Comparison of ENCODE assay signal across 20 cellular contexts in the genomic region with DNA sequence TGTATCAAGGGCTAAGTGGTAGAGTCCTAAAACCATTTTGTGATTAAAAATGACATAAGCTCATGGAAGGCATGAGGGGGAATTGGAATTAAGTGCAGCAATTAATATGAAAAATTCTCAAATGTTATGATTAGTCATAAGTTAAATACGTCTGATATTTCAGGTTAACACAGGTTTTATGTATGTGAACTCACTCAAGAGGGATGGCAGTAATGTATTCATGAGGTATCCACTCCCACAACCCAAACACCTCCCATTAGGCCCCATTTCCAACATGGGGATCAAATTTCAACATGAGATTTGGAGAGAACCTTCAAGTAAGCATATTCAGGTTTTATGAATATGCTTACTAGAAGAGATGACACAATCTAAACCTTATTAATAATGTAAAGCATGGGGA.
"Had no signal": no experiment of that assay in that cellular context is flagged by ENCODE, and none has a peak within 500 bp of the region (broad histone marks: within the 10 kb centered on the region; RNA-seq: fewer than 3 reads in every experiment).

No MANE protein-coding gene starts in this region.

- DNase-seq: activated CD4-positive, alpha-beta T cell treated with anti-CD3 and anti-CD28 coated beads, Interleukin-2, amount 10 ng/mL, durations not matched to agents 7 days and 5 days; activated CD8-positive, alpha-beta memory T cell treated with anti-CD3 and anti-CD28 coated beads, Interleukin-2, amount 50 U/mL, for 48 hours; activated CD8-positive, alpha-beta T cell treated with anti-CD3 and anti-CD28 coated beads, Interleukin-2, amount 10 ng/mL, durations not matched to agents 7 days and 5 days; activated gamma-delta T cell treated with Interleukin-2 at 50 U/mL for 16 hours; amniotic stem cell; dorsolateral prefrontal cortex; endodermal cell; erythroblast; left ventricle myocardium inferior; mammary epithelial cell; midbrain; occipital lobe; retina; stimulated activated naive CD4-positive, alpha-beta T cell treated with Interleukin-2 at 50 U/mL for 16 hours; T-helper 1 cell; T1000; thyroid gland had no signal

- H3K4me3 Mint-ChIP-seq: activated CD4-positive, alpha-beta T cell treated with anti-CD3 and anti-CD28 coated beads, Interleukin-2, amount 10 ng/mL, durations not matched to agents 7 days and 5 days; activated CD8-positive, alpha-beta T cell treated with anti-CD3 and anti-CD28 coated beads, Interleukin-2, amount 10 ng/mL, durations not matched to agents 7 days and 5 days; endodermal cell had no signal

- H3K27me3 ChIP-seq: cardiac muscle cell, dorsolateral prefrontal cortex, thyroid gland had no signal

- H3K27me3 Mint-ChIP-seq: activated CD4-positive, alpha-beta T cell treated with anti-CD3 and anti-CD28 coated beads, Interleukin-2, amount 10 ng/mL, durations not matched to agents 7 days and 5 days had no signal

- H3K27ac Mint-ChIP-seq: activated CD8-positive, alpha-beta T cell treated with anti-CD3 and anti-CD28 coated beads, Interleukin-2, amount 10 ng/mL, durations not matched to agents 7 days and 5 days; endodermal cell had no signal

- H3K36me3 ChIP-seq: cardiac muscle cell, left ventricle myocardium inferior, thyroid gland had no signal

- H3K4me1 ChIP-seq: thyroid gland had no signal

- ATAC-seq: activated CD4-positive, CD25-positive, alpha-beta regulatory T cell treated with anti-CD3 and anti-CD28 coated beads, Interleukin-2, amount 50 U/mL, for 24 hours; activated CD8-positive, alpha-beta T cell treated with anti-CD3 and anti-CD28 coated beads, Interleukin-2, amount 10 ng/mL, durations not matched to agents 7 days and 5 days; activated naive CD4-positive, alpha-beta T cell treated with anti-CD3 and anti-CD28 coated beads, Interleukin-2, amount 50 U/mL, for 72 hours had no signal

- H3K4me3 ChIP-seq: cardiac muscle cell, dorsolateral prefrontal cortex, left ventricle myocardium inferior, thyroid gland had no signal

- H3K9me3 ChIP-seq: thyroid gland had no signal
